Comparison of ENCODE assay signal across 21 cellular contexts in the genomic region with DNA sequence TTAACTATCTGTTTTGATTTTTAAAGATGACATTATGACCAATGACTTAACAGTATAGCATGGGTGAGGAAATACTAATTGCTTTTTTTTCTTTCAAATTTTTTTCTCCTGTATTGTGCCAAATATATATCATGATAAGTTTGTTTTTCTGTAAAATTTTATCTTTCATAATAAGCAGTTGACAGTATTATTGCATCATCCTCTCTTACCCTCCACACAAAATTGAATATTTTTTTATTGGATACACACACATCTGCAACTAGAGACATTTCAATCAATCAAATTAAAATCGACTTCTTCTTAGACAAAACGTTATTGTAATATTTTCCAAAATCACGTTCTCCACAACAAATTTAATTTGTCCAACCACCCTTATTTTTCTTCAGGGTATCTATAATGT.
DNase-seq lines count a peak whose midpoint lies in the region; ATAC-seq, FAIRE-seq and TF ChIP-seq lines count a peak whose summit lies in the region.
"Had no signal": no experiment of that assay in that cellular context is flagged by ENCODE, and none has a peak within 500 bp of the region (broad histone marks: within the 10 kb centered on the region; RNA-seq: fewer than 3 reads in every experiment).

No MANE protein-coding gene starts in this region.

- no peaks in the 10 kb centered on the region for H3K9me3 ChIP-seq in HepG2 (ENCODE audit: low read length)
- H3K9me3 ChIP-seq in right lobe of liver: no peaks in the 10 kb centered on the region
- H3K9me3 ChIP-seq in SK-N-MC (ENCODE audit: low read depth, low read length): no peaks in the 10 kb centered on the region
- H3K9me3 ChIP-seq in adipocyte (ENCODE audit: control insufficient read depth, low read length): no peaks in the 10 kb centered on the region
- H3K9me3 ChIP-seq: A549; BLaER1 treated with 17β-estradiol and CSF1 and Interleukin-3, amounts not matched to agents 10 nM and 100 nM; Caco-2 had no signal

- FAIRE-seq in HepG2 (lab: Jason Lieb, UNC): no peak
- FAIRE-seq: A549, GM12878, GM12892, GM18507 had no signal

- H3K27ac ChIP-seq in HepG2 (ENCODE audit: extremely low read length, insufficient read depth, low read length): no peak overlapping the region
- H3K27ac ChIP-seq in right lobe of liver: no peak overlapping the region
- H3K27ac ChIP-seq in SK-N-MC: 0 out of 2 replicates have a peak overlapping the region, but pooled peaks have one; percentile 42
- H3K27ac ChIP-seq: 22Rv1; A549; BLaER1 treated with 17β-estradiol and CSF1 and Interleukin-3, amounts not matched to agents 10 nM and 100 nM; C4-2B had no signal

- H3K9ac ChIP-seq in HepG2 (ENCODE audit: insufficient read depth, low read depth, low read length): no peak overlapping the region
- H3K9ac ChIP-seq in SK-N-MC (ENCODE audit: insufficient read length): no peak overlapping the region
- no peak overlapping the region for H3K9ac ChIP-seq in adipocyte (ENCODE audit: low read length)
- H3K9ac ChIP-seq: BLaER1 treated with 17β-estradiol and CSF1 and Interleukin-3, amounts not matched to agents 10 nM and 100 nM had no signal

- no peak for DNase-seq in HepG2 (ENCODE audit: low spot score)
- DNase-seq in right lobe of liver: no peak
- DNase-seq in SK-N-MC (ENCODE audit: low read depth, low spot score): no peak
- DNase-seq in adipocyte (ENCODE audit: low read depth): peak; percentile 11
- DNase-seq in inferior parietal cortex (ENCODE audit: extremely low spot score): no peak
- DNase-seq: AML-193; Caco-2; Calu3; CD4-positive, alpha-beta T cell; CD8-positive, alpha-beta T cell; DMS79 treated with DMSO at 0.1 percent for 48 hours; GDM1 had no signal

- no peak overlapping the region for H2AFZ ChIP-seq in HepG2 (ENCODE audit: low read length)

- no peak for TF ChIP-seq RAD21 in HepG2 (CRISPR knock-in tag; IDR thresholded peaks at IDR 0.05)

- intact Hi-C loops in HepG2 (cut with micrococcal nuclease; ENCODE audit: unreplicated experiment) (no loop called here), right lobe of liver (cut with DNase I) (no loop called here)

- TF ChIP-seq POLR2A in HepG2 (IDR thresholded peaks at IDR 0.05; ENCODE audit: insufficient read depth in 1 of 2, low read depth in 2 of 2, low read length in 2 of 2) (no peak), right lobe of liver (IDR thresholded peaks at IDR 0.05) (no peak)

- POLR2A ChIA-PET in HepG2 (lab: Yijun Ruan, JAX): no interaction called here

- H3K4me1 ChIP-seq in HepG2 (ENCODE audit: insufficient read depth, low read length) (no peaks in the 10 kb centered on the region), right lobe of liver (no peaks in the 10 kb centered on the region), adipocyte (ENCODE audit: control insufficient read depth, insufficient read depth, low read length) (no peaks in the 10 kb centered on the region)
- H3K4me1 ChIP-seq: A549; BLaER1 treated with 17β-estradiol and CSF1 and Interleukin-3, amounts not matched to agents 10 nM and 100 nM; Caco-2 had no signal

- in situ Hi-C loops in HepG2 (cut with HindIII; ENCODE audit: extremely low pct_ligation_motif_present, low pct_unique_long_range_greater_than_20kb): no loop called here

- H3K4me3 ChIP-seq in HepG2 (replicated peaks in 1 of 3; ENCODE audit: insufficient read depth in 1 of 3, low read depth in 2 of 3, low read length in 3 of 3) (no peak overlapping the region), right lobe of liver (no peak overlapping the region), SK-N-MC (no peak overlapping the region), adipocyte (ENCODE audit: low read length) (no peak overlapping the region)
- H3K4me3 ChIP-seq: A549; BLaER1 treated with 17β-estradiol and CSF1 and Interleukin-3, amounts not matched to agents 10 nM and 100 nM; GM12878 had no signal

- ATAC-seq in HepG2 (no peak), right lobe of liver (no peak), HG03108 (IDR thresholded peaks at IDR 0.05; ENCODE audit: unreplicated experiment) (no peak), GM19452 (IDR thresholded peaks at IDR 0.05; ENCODE audit: unreplicated experiment) (no peak)
- ATAC-seq: A549; CD8-positive, alpha-beta T cell; GM12878 had no signal

- no TSS peak for BruUV-seq in HepG2 (replicated peaks; lab: Mats Ljungman, UMichigan)

- H3K27me3 ChIP-seq in HepG2 (ENCODE audit: control insufficient read depth in 1 of 2, insufficient read depth in 2 of 2, low read length in 2 of 2): no peaks in the 10 kb centered on the region
- no peaks in the 10 kb centered on the region for H3K27me3 ChIP-seq in right lobe of liver
- no peaks in the 10 kb centered on the region for H3K27me3 ChIP-seq in adipocyte (replicated peaks; ENCODE audit: control insufficient read depth, insufficient read depth, low read length)
- H3K27me3 ChIP-seq: BLaER1 treated with 17β-estradiol and CSF1 and Interleukin-3, amounts not matched to agents 10 nM and 100 nM had no signal

- no peak overlapping the region for H3K4me2 ChIP-seq in HepG2 (ENCODE audit: low read depth, low read length)
- H3K4me2 ChIP-seq: A549; BLaER1 treated with 17β-estradiol and CSF1 and Interleukin-3, amounts not matched to agents 10 nM and 100 nM had no signal

- no peak for TF ChIP-seq CTCF in HepG2 (CRISPR knock-in tag; IDR thresholded peaks at IDR 0.05)
- no peak for TF ChIP-seq CTCF in right lobe of liver (IDR thresholded peaks at IDR 0.05)

- CTCF ChIA-PET in HepG2 (lab: Yijun Ruan, JAX; ENCODE audit: low intra/inter-chr PET ratio, low total read pairs): no interaction called here

- H3K36me3 ChIP-seq in HepG2 (replicated peaks in 1 of 2; ENCODE audit: control insufficient read depth in 1 of 2, insufficient read depth in 2 of 2, low read length in 2 of 2) (no peaks in the 10 kb centered on the region), right lobe of liver (no peaks in the 10 kb centered on the region), SK-N-MC (ENCODE audit: insufficient read depth, low read length) (no peaks in the 10 kb centered on the region; the same call in 1 of the 2 replicates), adipocyte (ENCODE audit: control insufficient read depth, insufficient read depth, low read length, severe bottlenecking) (no peaks in the 10 kb centered on the region)
- H3K36me3 ChIP-seq: BLaER1 treated with 17β-estradiol and CSF1 and Interleukin-3, amounts not matched to agents 10 nM and 100 nM had no signal

- no peaks in the 10 kb centered on the region for H4K20me1 ChIP-seq in HepG2 (ENCODE audit: insufficient read depth, low read length)
- H4K20me1 ChIP-seq: BLaER1 treated with 17β-estradiol and CSF1 and Interleukin-3, amounts not matched to agents 10 nM and 100 nM had no signal

- 0% methylated on average over 3 of the region's 3 CpGs for WGBS in HepG2 (ENCODE audit: low lambda C conversion rate)
- 30% methylated on average over 3 of the region's 3 CpGs for WGBS in right lobe of liver (ENCODE audit: insufficient coverage, low coverage, low lambda C conversion rate, missing lambda C conversion rate)

- H3K79me2 ChIP-seq in HepG2 (ENCODE audit: insufficient read depth, low read length): no peaks in the 10 kb centered on the region

- TF ChIP-seq EP300 in HepG2 (IDR thresholded peaks at IDR 0.05; ENCODE audit: low read depth in 2 of 2, low read length in 2 of 2) (no peak), HepG2 (CRISPR knock-in tag; IDR thresholded peaks at IDR 0.05; ENCODE audit: borderline replicate concordance) (no peak)

TF ChIP-seq in HepG2, 621 proteins besides CTCF, POLR2A, EP300 and RAD21:
- peak; percentile 25; the same call in 1 of the 2 replicates for TF ChIP-seq CEBPB (IDR thresholded peaks at IDR 0.05; ENCODE audit: borderline replicate concordance, low read depth, low read length)
- TF ChIP-seq ZNF577 (CRISPR knock-in tag; IDR thresholded peaks at IDR 0.05; ENCODE audit: borderline replicate concordance, low read depth): no peak
- TF ChIP-seq, protein P1, sequence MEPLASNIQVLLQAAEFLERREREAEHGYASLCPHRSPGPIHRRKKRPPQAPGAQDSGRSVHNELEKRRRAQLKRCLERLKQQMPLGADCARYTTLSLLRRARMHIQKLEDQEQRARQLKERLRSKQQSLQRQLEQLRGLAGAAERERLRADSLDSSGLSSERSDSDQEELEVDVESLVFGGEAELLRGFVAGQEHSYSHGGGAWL (CRISPR knock-in tag; IDR thresholded peaks at IDR 0.05): no peak
- TF ChIP-seq ATF7 (IDR thresholded peaks at IDR 0.05): peak; percentile 58
- TF ChIP-seq ATF7 (CRISPR knock-in tag; IDR thresholded peaks at IDR 0.05): no peak
